Comparison of ENCODE assay signal across 19 cellular contexts in the genomic region with DNA sequence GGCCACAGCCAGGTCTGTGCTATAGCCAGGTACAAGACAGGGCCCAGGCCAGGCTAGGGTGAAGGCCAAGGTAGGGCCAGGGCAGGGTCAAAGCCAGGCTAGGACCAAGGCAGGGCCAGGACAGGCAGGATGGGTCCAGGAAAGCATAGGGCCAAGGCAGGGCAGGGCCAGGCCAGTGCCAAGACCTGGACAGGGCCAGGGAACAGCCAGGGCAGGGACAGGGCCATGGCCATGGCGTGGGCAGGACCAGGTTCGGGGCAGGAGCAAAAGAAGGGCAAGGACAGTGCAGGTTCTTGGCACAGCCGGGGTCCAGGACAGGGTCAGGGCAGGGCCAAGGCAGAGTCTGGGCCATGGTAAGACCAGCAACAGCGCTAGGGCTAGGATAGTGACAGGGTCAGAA.
"Had no signal": no experiment of that assay in that cellular context is flagged by ENCODE, and none has a peak within 500 bp of the region (broad histone marks: within the 10 kb centered on the region; RNA-seq: fewer than 3 reads in every experiment).

No MANE protein-coding gene starts in this region.

- H3K4me1 ChIP-seq: pancreas, right lobe of liver, transverse colon had no signal

- H3K27ac ChIP-seq: coronary artery, pancreas, right lobe of liver, transverse colon, uterus had no signal

- H3K27me3 ChIP-seq: pancreas, right lobe of liver, transverse colon, uterus had no signal

- H3K9me3 ChIP-seq: pancreas, right lobe of liver, transverse colon, uterus had no signal

- H3K36me3 ChIP-seq: pancreas, right lobe of liver, transverse colon, uterus had no signal

- H3K27me3 Mint-ChIP-seq: activated B cell treated with CpG ODN at 0.5 μM for 24 hours; activated CD4-positive, alpha-beta T cell treated with anti-CD3 and anti-CD28 coated beads for 36 hours; activated naive CD8-positive, alpha-beta T cell treated with anti-CD3 and anti-CD28 coated beads for 36 hours; stimulated activated memory B cell treated with anti-CD40 and anti-IgM and Interleukin-4, amounts not matched to agents 10 μg/mL and 1 μg/mL and 100 μg/mL, for 72 hours had no signal

- DNase-seq: activated B cell treated with CpG ODN at 0.5 μM for 24 hours; activated CD4-positive, alpha-beta T cell treated with anti-CD3 and anti-CD28 coated beads for 36 hours; activated CD4-positive, alpha-beta T cell treated with anti-CD3 and anti-CD28 coated beads, Interleukin-2, amount 50 U/mL, for 48 hours; activated naive CD4-positive, alpha-beta T cell treated with Interleukin-2 at 50 U/mL for 16 hours; activated naive CD8-positive, alpha-beta T cell treated with anti-CD3 and anti-CD28 coated beads for 36 hours; activated T-cell treated with anti-CD3 and anti-CD28 coated beads, Interleukin-2, amount 50 U/mL, for 48 hours; cerebellar nuclear complex; foreskin melanocyte; small intestine; stimulated activated CD4-positive, alpha-beta T cell treated with anti-CD3 and anti-CD28 coated beads, Interleukin-15, amount 100 ng/mL, for 24 hours; T-helper 9 cell; transverse colon; uterus had no signal

- FAIRE-seq: pancreas, small intestine had no signal

- H3K4me1 Mint-ChIP-seq: activated B cell treated with CpG ODN at 0.5 μM for 24 hours; activated CD4-positive, alpha-beta T cell treated with anti-CD3 and anti-CD28 coated beads for 36 hours; activated naive CD8-positive, alpha-beta T cell treated with anti-CD3 and anti-CD28 coated beads for 36 hours; endodermal cell; nephron; stimulated activated memory B cell treated with anti-CD40 and anti-IgM and Interleukin-4, amounts not matched to agents 10 μg/mL and 1 μg/mL and 100 μg/mL, for 72 hours had no signal

- H3K27ac Mint-ChIP-seq: activated B cell treated with CpG ODN at 0.5 μM for 24 hours; activated CD4-positive, alpha-beta T cell treated with anti-CD3 and anti-CD28 coated beads for 36 hours; activated naive CD8-positive, alpha-beta T cell treated with anti-CD3 and anti-CD28 coated beads for 36 hours; endodermal cell; nephron; stimulated activated memory B cell treated with anti-CD40 and anti-IgM and Interleukin-4, amounts not matched to agents 10 μg/mL and 1 μg/mL and 100 μg/mL, for 72 hours had no signal

- ATAC-seq: activated CD4-positive, alpha-beta T cell treated with anti-CD3 and anti-CD28 coated beads for 36 hours; pancreas; stimulated activated memory B cell treated with anti-CD40 and anti-IgM and Interleukin-4, amounts not matched to agents 10 μg/mL and 1 μg/mL and 100 μg/mL, for 72 hours had no signal

- H3K4me3 ChIP-seq: coronary artery, pancreas, right lobe of liver, transverse colon, uterus had no signal

- H3K9me3 Mint-ChIP-seq: activated B cell treated with CpG ODN at 0.5 μM for 24 hours; activated naive CD8-positive, alpha-beta T cell treated with anti-CD3 and anti-CD28 coated beads for 36 hours; stimulated activated memory B cell treated with anti-CD40 and anti-IgM and Interleukin-4, amounts not matched to agents 10 μg/mL and 1 μg/mL and 100 μg/mL, for 72 hours had no signal

- H3K4me3 Mint-ChIP-seq: activated B cell treated with CpG ODN at 0.5 μM for 24 hours; activated CD4-positive, alpha-beta T cell treated with anti-CD3 and anti-CD28 coated beads for 36 hours; activated naive CD8-positive, alpha-beta T cell treated with anti-CD3 and anti-CD28 coated beads for 36 hours; endodermal cell; nephron; stimulated activated memory B cell treated with anti-CD40 and anti-IgM and Interleukin-4, amounts not matched to agents 10 μg/mL and 1 μg/mL and 100 μg/mL, for 72 hours had no signal
